8 cellular contexts compared by ENCODE assay signal in genomic region chr19:45792482-45793177, GRCh38. TPM values are rescaled to one million over a fixed set of nuclear protein-coding genes. Genes with fewer than 3 reads are reported as not detected.
DNase-seq lines count a peak whose midpoint lies in the region; ATAC-seq and TF ChIP-seq lines count a peak whose summit lies in the region.

Gene DMWD, minus strand, starts transcription at chr19:45792845. Its CDS starts 89 bp downstream, at chr19:45792756.

- peak within 1 kb of the TSS; percentile 85 for H3K4me3 Mint-ChIP-seq in dendritic cell treated with granulocyte-macrophage colony-stimulating factor and Interleukin-4, amounts not matched to agents 40 ng/mL and 50 ng/mL, for 4 days

- peak within 1 kb of the TSS; percentile 69 for H3K27ac Mint-ChIP-seq in dendritic cell treated with granulocyte-macrophage colony-stimulating factor and Interleukin-4, amounts not matched to agents 40 ng/mL and 50 ng/mL, for 4 days

- TF ChIP-seq CTCF in BE2C (IDR thresholded peaks at IDR 0.05; ENCODE audit: low read depth, low read length) (no peak), left lung (IDR thresholded peaks at IDR 0.05) (no peak)

- H3K9me3 Mint-ChIP-seq in dendritic cell treated with granulocyte-macrophage colony-stimulating factor and Interleukin-4, amounts not matched to agents 40 ng/mL and 50 ng/mL, for 4 days = no peaks in the 10 kb centered on the region

- ATAC-seq in HG03460 (IDR thresholded peaks at IDR 0.05; ENCODE audit: unreplicated experiment) = peak; percentile 82
- ATAC-seq in left lung = peak; percentile 99

- peaks cover 4% of the 10 kb centered on the region for H3K4me1 ChIP-seq in BE2C
- H3K4me1 ChIP-seq in left lung = peaks cover 12 to 27% of the 10 kb centered on the region in 2 donors

- H3K27ac ChIP-seq in left lung = peak within 1 kb of the TSS in 1 of 2 donors; percentile 80

- H3K4me3 ChIP-seq in BE2C (ENCODE audit: low read depth, low read length) (peak within 1 kb of the TSS; percentile 96), left lung (peak within 1 kb of the TSS; percentile 51 to 59)

- intact Hi-C loops in dendritic cell treated with granulocyte-macrophage colony-stimulating factor and Interleukin-4, amounts not matched to agents 40 ng/mL and 50 ng/mL, for 4 days (cut with micrococcal nuclease) = no loop called here
- intact Hi-C loops in left lung (cut with DNase I) = no loop called here

- DNase-seq in BE2C (peak; percentile 100), GM19240 (ENCODE audit: insufficient read length, low spot score) (peak; percentile 94), NCI-H526 treated with DMSO at 0.1 percent for 48 hours (lab: John Stamatoyannopoulos, UW) (peak; percentile 95), left lung (peak; percentile 98 to 99)
- DNase-seq in activated CD4-positive, alpha-beta T cell treated with anti-CD3 and anti-CD28 coated beads, Interleukin-2, amount 50 U/mL, for 1 hour = peak; percentile 100
- peak; percentile 100 for DNase-seq in stimulated activated CD4-positive, alpha-beta T cell treated with anti-CD3 and anti-CD28 coated beads, Interleukin-2, amount 100 ng/mL, for 48 hours

- peaks cover 22% of the 10 kb centered on the region for H3K36me3 ChIP-seq in BE2C
- peaks cover 0 to 31% of the 10 kb centered on the region in 2 donors for H3K36me3 ChIP-seq in left lung

- peaks cover 66% of the 10 kb centered on the region for H3K27me3 Mint-ChIP-seq in dendritic cell treated with granulocyte-macrophage colony-stimulating factor and Interleukin-4, amounts not matched to agents 40 ng/mL and 50 ng/mL, for 4 days

- no peaks in the 10 kb centered on the region for H3K9me3 ChIP-seq in BE2C
- H3K9me3 ChIP-seq in left lung = no peaks in the 10 kb centered on the region

- H3K36me3 Mint-ChIP-seq in dendritic cell treated with granulocyte-macrophage colony-stimulating factor and Interleukin-4, amounts not matched to agents 40 ng/mL and 50 ng/mL, for 4 days (ENCODE audit: low read depth) = peaks cover 40% of the 10 kb centered on the region

- peaks cover 68% of the 10 kb centered on the region for H3K4me1 Mint-ChIP-seq in dendritic cell treated with granulocyte-macrophage colony-stimulating factor and Interleukin-4, amounts not matched to agents 40 ng/mL and 50 ng/mL, for 4 days (ENCODE audit: low read depth)

- no peaks in the 10 kb centered on the region for H3K27me3 ChIP-seq in BE2C
- H3K27me3 ChIP-seq in left lung = peaks cover 0 to 89% of the 10 kb centered on the region in 2 donors

RNA-seq across cellular contexts. Expression of gene DMWD, which starts in this region (rescaled TPM):
- polyA plus RNA-seq in BE2C (2012; ENCODE audit: insufficient read depth, insufficient read length, low read depth) = 51.4 TPM
- 10 to 100 TPM; 49.0 to 49.3 TPM for total RNA-seq in left lung
